In the genomic region with DNA sequence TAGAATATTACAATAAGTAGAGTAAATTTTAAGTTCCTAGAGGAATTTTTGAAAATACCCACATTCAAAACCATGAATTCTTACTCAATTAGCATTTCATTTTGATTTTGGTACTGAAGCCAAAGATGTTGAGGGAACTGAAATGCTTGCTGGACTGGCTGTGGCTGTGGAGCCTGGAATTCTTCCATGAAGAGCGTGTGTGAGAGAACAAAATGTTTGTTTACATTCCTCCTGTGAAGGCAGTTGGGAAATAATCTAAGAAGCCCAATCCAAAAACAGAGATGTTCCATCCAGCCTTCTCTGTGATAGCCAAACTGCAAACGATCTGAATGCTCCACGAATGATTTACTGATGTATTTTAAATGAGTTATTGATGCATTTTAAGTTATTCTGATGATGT, we compare ENCODE assay signal across 11 cellular contexts. TPM values are rescaled to one million over a fixed set of nuclear protein-coding genes. Genes with fewer than 3 reads are reported as not detected.
A peak's percentile ranks its signal among the peaks of the same experiment; 100 is the strongest.
DNase-seq lines count a peak whose midpoint lies in the region; ATAC-seq and TF ChIP-seq lines count a peak whose summit lies in the region.
"Had no signal": no experiment of that assay in that cellular context is flagged by ENCODE, and none has a peak within 500 bp of the region (broad histone marks: within the 10 kb centered on the region; RNA-seq: fewer than 3 reads in every experiment).

No MANE protein-coding gene starts in this region.

- H3K36me3 ChIP-seq in prostate gland, result no peaks in the 10 kb centered on the region

- H3K9me3 ChIP-seq in prostate gland, result no peaks in the 10 kb centered on the region

- H3K4me1 Mint-ChIP-seq in activated T-helper 1 cell treated with anti-CD3 and anti-CD28 coated beads, Interleukin-12 subunit alpha, Interleukin-12 subunit beta, Interleukin-2, Interleukin-4 antibody, amounts not matched to agents 30 ng/mL and 10 ng/mL and 1 ng/mL, durations not matched to agents 14 hours and 24 hours and 36 hours (ENCODE audit: low read depth), result no peaks in the 10 kb centered on the region

- in situ Hi-C loops in astrocyte of the cerebellum (cut with HindIII; ENCODE audit: low sequenced_read_pairs), result no loop called here

- peak; percentile 85 to 88 for ATAC-seq in left cardiac atrium
- no peak for ATAC-seq in HG03565 (IDR thresholded peaks at IDR 0.05; ENCODE audit: unreplicated experiment)
- no peak for ATAC-seq in HG02981 (IDR thresholded peaks at IDR 0.05; ENCODE audit: unreplicated experiment)

- no peak for TF ChIP-seq POLR2A in prostate gland (IDR thresholded peaks at IDR 0.05)

- no peaks in the 10 kb centered on the region for H3K27me3 ChIP-seq in prostate gland (replicated peaks; ENCODE audit: insufficient read depth)

- no peak overlapping the region for H3K4me3 Mint-ChIP-seq in activated T-helper 1 cell treated with anti-CD3 and anti-CD28 coated beads, Interleukin-12 subunit alpha, Interleukin-12 subunit beta, Interleukin-2, Interleukin-4 antibody, amounts not matched to agents 30 ng/mL and 10 ng/mL and 1 ng/mL, durations not matched to agents 14 hours and 24 hours and 36 hours

- H3K27me3 Mint-ChIP-seq in activated T-helper 1 cell treated with anti-CD3 and anti-CD28 coated beads, Interleukin-12 subunit alpha, Interleukin-12 subunit beta, Interleukin-2, Interleukin-4 antibody, amounts not matched to agents 30 ng/mL and 10 ng/mL and 1 ng/mL, durations not matched to agents 14 hours and 24 hours and 36 hours (ENCODE audit: insufficient read depth), result no peaks in the 10 kb centered on the region

- H3K4me1 ChIP-seq in prostate gland (replicated peaks), result no peaks in the 10 kb centered on the region

- H3K9me3 Mint-ChIP-seq in activated T-helper 1 cell treated with anti-CD3 and anti-CD28 coated beads, Interleukin-12 subunit alpha, Interleukin-12 subunit beta, Interleukin-2, Interleukin-4 antibody, amounts not matched to agents 30 ng/mL and 10 ng/mL and 1 ng/mL, durations not matched to agents 14 hours and 24 hours and 36 hours, result no peaks in the 10 kb centered on the region

- peak overlapping the region; percentile 65 to 78 for H3K27ac ChIP-seq in prostate gland

- no peaks in the 10 kb centered on the region for H3K36me3 Mint-ChIP-seq in activated T-helper 1 cell treated with anti-CD3 and anti-CD28 coated beads, Interleukin-12 subunit alpha, Interleukin-12 subunit beta, Interleukin-2, Interleukin-4 antibody, amounts not matched to agents 30 ng/mL and 10 ng/mL and 1 ng/mL, durations not matched to agents 14 hours and 24 hours and 36 hours (ENCODE audit: low read depth)

- H3K4me3 ChIP-seq in astrocyte of the cerebellum (ENCODE audit: low read depth, low read length) (no peak overlapping the region), prostate gland (no peak overlapping the region)

- DNase-seq in AG09319 (ENCODE audit: extremely low read depth, low read depth) (peak; percentile 79), astrocyte of the cerebellum (ENCODE audit: low read depth) (peak; percentile 81), left cardiac atrium (peak; percentile 72), prostate gland (ENCODE audit: low spot score) (peak; percentile 89)
- DNase-seq in activated T-helper 1 cell treated with anti-CD3 and anti-CD28 coated beads, Interleukin-12 subunit alpha, Interleukin-12 subunit beta, Interleukin-2, Interleukin-4 antibody, amounts not matched to agents 30 ng/mL and 10 ng/mL and 1 ng/mL, durations not matched to agents 14 hours and 24 hours and 36 hours (ENCODE audit: low spot score), result no peak
- DNase-seq in NK-92 treated with Interleukin-12 subunit alpha and Interleukin-12 subunit beta, amount 100 ng/mL, for 24 hours (lab: John Stamatoyannopoulos, UW), result no peak
- DNase-seq: activated CD4-positive, alpha-beta T cell treated with anti-CD3 and anti-CD28 coated beads, Interleukin-2, amount 50 U/mL, for 48 hours; AML-193; foreskin melanocyte had no signal

- H3K27ac Mint-ChIP-seq in activated T-helper 1 cell treated with anti-CD3 and anti-CD28 coated beads, Interleukin-12 subunit alpha, Interleukin-12 subunit beta, Interleukin-2, Interleukin-4 antibody, amounts not matched to agents 30 ng/mL and 10 ng/mL and 1 ng/mL, durations not matched to agents 14 hours and 24 hours and 36 hours, result no peak overlapping the region

- WGBS in prostate gland, result 6% methylated on average over 3 of the region's 3 CpGs

- intact Hi-C loops in left cardiac atrium (cut with DNase I) (no loop called here), prostate gland (cut with DNase I) (loop anchor here (5.0 to 10.0 kb wide), 2 partner anchors 57 to 240 kb away; a partner anchor contains a TSS)
- intact Hi-C loops in activated T-helper 1 cell treated with anti-CD3 and anti-CD28 coated beads, Interleukin-12 subunit alpha, Interleukin-12 subunit beta, Interleukin-2, Interleukin-4 antibody, amounts not matched to agents 30 ng/mL and 10 ng/mL and 1 ng/mL, durations not matched to agents 14 hours and 24 hours and 36 hours (cut with micrococcal nuclease), result no loop called here

- no peak for TF ChIP-seq CTCF in AG09319 (IDR thresholded peaks at IDR 0.05; ENCODE audit: low read depth, low read length)
- no peak for TF ChIP-seq CTCF in astrocyte of the cerebellum (IDR thresholded peaks at IDR 0.05; ENCODE audit: low read depth, low read length, missing control alignments)
- no peak for TF ChIP-seq CTCF in prostate gland (IDR thresholded peaks at IDR 0.05)

RNA-seq across cellular contexts. Expression of a gene that starts 3.8 kb away (rescaled TPM):
- total RNA-seq in left cardiac atrium (100 to 1,000 TPM; 201 to 523 TPM), prostate gland (10 to 100 TPM; 12.8 to 17.3 TPM)
- not detected in 2 replicates for total RNA-seq in activated T-helper 1 cell treated with anti-CD3 and anti-CD28 coated beads, Interleukin-12 subunit alpha, Interleukin-12 subunit beta, Interleukin-2, Interleukin-4 antibody, amounts not matched to agents 30 ng/mL and 10 ng/mL and 1 ng/mL, durations not matched to agents 14 hours and 24 hours and 36 hours

RNA-seq across cellular contexts. Expression of a gene that starts 27.6 kb away (rescaled TPM):
- 1 to 10 TPM; 6.7 to 9.9 TPM for total RNA-seq in left cardiac atrium
- 10 to 100 TPM in 1 of 2 donors, 1 to 10 TPM in 1; 1.7 to 14.5 TPM for total RNA-seq in prostate gland
- not detected in 2 replicates for total RNA-seq in activated T-helper 1 cell treated with anti-CD3 and anti-CD28 coated beads, Interleukin-12 subunit alpha, Interleukin-12 subunit beta, Interleukin-2, Interleukin-4 antibody, amounts not matched to agents 30 ng/mL and 10 ng/mL and 1 ng/mL, durations not matched to agents 14 hours and 24 hours and 36 hours

RNA-seq across cellular contexts. Expression of a gene that starts 34.2 kb away (rescaled TPM):
- 1 to 10 TPM in 1 of 2 donors, under 1 TPM in 1; 0.44 to 2.2 TPM for total RNA-seq in left cardiac atrium
- under 1 TPM in 1 of 2 donors, not detected in 1; 0.40 TPM for total RNA-seq in prostate gland
- total RNA-seq in activated T-helper 1 cell treated with anti-CD3 and anti-CD28 coated beads, Interleukin-12 subunit alpha, Interleukin-12 subunit beta, Interleukin-2, Interleukin-4 antibody, amounts not matched to agents 30 ng/mL and 10 ng/mL and 1 ng/mL, durations not matched to agents 14 hours and 24 hours and 36 hours, result not detected in 2 replicates

Comparison
In these comparisons a context has a peak if more than half of its experiments do, and no peak if none do; other contexts are left out.
1. DNase-seq: peak in AG09319 (single experiment), astrocyte of the cerebellum (single experiment), left cardiac atrium (single experiment) and prostate gland (single experiment); none in activated T-helper 1 cell treated with anti-CD3 and anti-CD28 coated beads, Interleukin-12 subunit alpha, Interleukin-12 subunit beta, Interleukin-2, Interleukin-4 antibody, amounts not matched to agents 30 ng/mL and 10 ng/mL and 1 ng/mL, durations not matched to agents 14 hours and 24 hours and 36 hours (single experiment) and NK-92 treated with Interleukin-12 subunit alpha and Interleukin-12 subunit beta, amount 100 ng/mL, for 24 hours (single experiment).
2. ATAC-seq: peak in left cardiac atrium (2 of 2); none in HG03565 (single experiment) and HG02981 (single experiment).
3. RNA of a gene that starts 3.8 kb away (total RNA-seq): 201 to 523 TPM in left cardiac atrium and 12.8 to 17.3 TPM in prostate gland; not detected in activated T-helper 1 cell treated with anti-CD3 and anti-CD28 coated beads, Interleukin-12 subunit alpha, Interleukin-12 subunit beta, Interleukin-2, Interleukin-4 antibody, amounts not matched to agents 30 ng/mL and 10 ng/mL and 1 ng/mL, durations not matched to agents 14 hours and 24 hours and 36 hours; every median in the first group is over 10 times any median in the second.